8 cellular contexts compared by ENCODE assay signal in genomic region chr7:151631149-151631967, GRCh38.
DNase-seq lines count a peak whose midpoint lies in the region; ATAC-seq, FAIRE-seq and TF ChIP-seq lines count a peak whose summit lies in the region.

No MANE protein-coding gene starts in this region.

- peak overlapping the region; percentile 88 for H3K4me3 Mint-ChIP-seq in nephron progenitor cell

- TF ChIP-seq CTCF in epithelial cell of esophagus (IDR thresholded peaks at IDR 0.05; ENCODE audit: insufficient read depth, low read depth, low read length, missing control alignments) (peak; percentile 2), nephron progenitor cell (IDR thresholded peaks at IDR 0.05) (no peak)

- no peak overlapping the region for H3K27ac Mint-ChIP-seq in nephron progenitor cell

- H3K9me3 Mint-ChIP-seq in nephron progenitor cell = peaks cover 21% of the 10 kb centered on the region

- peak overlapping the region; percentile 70 for H3K4me3 ChIP-seq in epithelial cell of esophagus (ENCODE audit: low read length)

- H3K27me3 Mint-ChIP-seq in nephron progenitor cell (ENCODE audit: low read depth, poor library complexity) = peaks cover 54% of the 10 kb centered on the region

- ATAC-seq in HG03442 (IDR thresholded peaks at IDR 0.05; ENCODE audit: unreplicated experiment) (no peak), HG03025 (IDR thresholded peaks at IDR 0.05; ENCODE audit: low FRiP score, unreplicated experiment) (no peak)

- peak; percentile 44 for FAIRE-seq in GM19239 (lab: Jason Lieb, UNC)

- peaks cover 39% of the 10 kb centered on the region for H3K4me1 Mint-ChIP-seq in nephron progenitor cell

- peaks cover 5% of the 10 kb centered on the region for H3K36me3 Mint-ChIP-seq in nephron progenitor cell (ENCODE audit: low read depth)

- DNase-seq in CMK (ENCODE audit: low read depth) (peak; percentile 17), GM19239 (ENCODE audit: insufficient read length, low spot score) (no peak), HT-29 (ENCODE audit: low spot score) (peak; percentile 59), T follicular helper cell (ENCODE audit: low read depth) (peak; percentile 8), epithelial cell of esophagus (ENCODE audit: low read depth) (peak; percentile 54), nephron progenitor cell (no peak)

Comparison
In these comparisons a context has a peak if more than half of its experiments do, and no peak if none do; other contexts are left out.
1. DNase-seq: peak in CMK (single experiment), HT-29 (single experiment), T follicular helper cell (single experiment) and epithelial cell of esophagus (single experiment); none in GM19239 (single experiment) and nephron progenitor cell (single experiment).